1 cellular context compared by ENCODE assay signal in genomic region chrX:2463973-2464676, GRCh38.
TF ChIP-seq lines count a peak whose summit lies in the region.

No MANE protein-coding gene starts in this region.

TF ChIP-seq in K562, 482 proteins besides CTCF, POLR2A, EP300 and RAD21 (continued from another document and continues in another):
- TF ChIP-seq ZNF395 (CRISPR knock-in tag; IDR thresholded peaks at IDR 0.05) (no peak), ATF7 (IDR thresholded peaks at IDR 0.05) (peak; percentile 48; the same call in 1 of the 2 replicates), ARID4B (CRISPR knock-in tag; IDR thresholded peaks at IDR 0.05) (0 out of 2 replicates have a peak, but pooled peaks have one; percentile 37), FOXK1 (CRISPR knock-in tag; IDR thresholded peaks at IDR 0.05; ENCODE audit: borderline replicate concordance) (peak; percentile 59), E2F8 (IDR thresholded peaks at IDR 0.05; ENCODE audit: low read depth, partially characterized antibody) (peak; percentile 29), NCOA2 (IDR thresholded peaks at IDR 0.05; ENCODE audit: partially characterized antibody in 2 of 2) (peak in 1 of 2 experiments; percentile 100), NUFIP1 (IDR thresholded peaks at IDR 0.05; ENCODE audit: partially characterized antibody) (peak; percentile 15), SMAD4 (CRISPR knock-in tag; conservative IDR thresholded peaks at IDR 0.05) (no peak), PTBP1 (IDR thresholded peaks at IDR 0.05; ENCODE audit: low read depth, low read length) (no peak), RAD51 (IDR thresholded peaks at IDR 0.05; ENCODE audit: borderline replicate concordance, low read depth) (peak; percentile 46; the same call in 1 of the 2 replicates), RB1 (IDR thresholded peaks at IDR 0.05; ENCODE audit: low read depth) (peak; percentile 60), NCOA6 (IDR thresholded peaks at IDR 0.05) (peak; percentile 88), NFIX (CRISPR knock-in tag; IDR thresholded peaks at IDR 0.05; ENCODE audit: low read depth) (peak; percentile 29; the same call in 1 of the 2 replicates), TEAD1 (CRISPR knock-in tag; IDR thresholded peaks at IDR 0.05) (peak; percentile 61 to 96; a peak in 3 of 4 replicates), NEUROD1 (IDR thresholded peaks at IDR 0.05; ENCODE audit: borderline replicate concordance, low read depth, low read length, partially characterized antibody) (peak; percentile 98), MTA2 (IDR thresholded peaks at IDR 0.05; ENCODE audit: low read depth) (no peak), ZNF449 (CRISPR knock-in tag; IDR thresholded peaks at IDR 0.05) (no peak), SOX6 (IDR thresholded peaks at IDR 0.05) (peak; percentile 60; the same call in 1 of the 2 replicates), TAL1 (IDR thresholded peaks at IDR 0.05) (peak; percentile 15; the same call in 1 of the 2 replicates), NCOA1 (IDR thresholded peaks at IDR 0.05; ENCODE audit: low read depth) (peak; percentile 40; the same call in 1 of the 2 replicates), MYC (IDR thresholded peaks at IDR 0.05; ENCODE audit: low read depth, low read length) (peak; percentile 94), MYC (CRISPR knock-in tag; IDR thresholded peaks at IDR 0.05; ENCODE audit: borderline replicate concordance, low read depth) (no peak), ARID2 (IDR thresholded peaks at IDR 0.05) (peak; percentile 57; the same call in 1 of the 2 replicates), YY1 (IDR thresholded peaks at IDR 0.05; ENCODE audit: borderline replicate concordance in 1 of 3, control insufficient read depth in 1 of 3, extremely low read depth in 1 of 3, insufficient read depth in 3 of 3, insufficient read length in 1 of 3, insufficient replicate concordance in 2 of 3, low read depth in 1 of 3, low read length in 2 of 3) (peak in 2 of 3 experiments; percentile 70 to 81), ARNT (IDR thresholded peaks at IDR 0.05) (peak; percentile 75 to 78), CXXC5 (CRISPR knock-in tag; IDR thresholded peaks at IDR 0.05) (peak; percentile 78), PHF8 (IDR thresholded peaks at IDR 0.05; ENCODE audit: borderline replicate concordance, low read length) (peak; percentile 6; the same call in 1 of the 2 replicates), LCOR (CRISPR knock-in tag; IDR thresholded peaks at IDR 0.05) (peak; percentile 42; the same call in 1 of the 2 replicates), HNRNPK (IDR thresholded peaks at IDR 0.05; ENCODE audit: low read depth, low read length, poor library complexity, severe bottlenecking) (no peak), NONO (IDR thresholded peaks at IDR 0.05; ENCODE audit: low read depth in 2 of 2, low read length in 1 of 2) (peak in 1 of 2 experiments; percentile 53; a peak in 1 of 4 replicates), AFF1 (IDR thresholded peaks at IDR 0.05; ENCODE audit: low read depth in 1 of 2, partially characterized antibody in 2 of 2) (peak in 1 of 2 experiments; percentile 60), HIVEP1 (CRISPR knock-in tag; IDR thresholded peaks at IDR 0.05) (0 out of 2 replicates have a peak, but pooled peaks have one; percentile 26), CTBP1 (IDR thresholded peaks at IDR 0.05; ENCODE audit: borderline replicate concordance) (peak; percentile 51), MAX (CRISPR knock-in tag; IDR thresholded peaks at IDR 0.05) (peak; percentile 92), ZNF592 (IDR thresholded peaks at IDR 0.05) (peak; percentile 43; the same call in 1 of the 2 replicates), SLC30A9 (CRISPR knock-in tag; IDR thresholded peaks at IDR 0.05) (no peak), CREBBP (IDR thresholded peaks at IDR 0.05; ENCODE audit: low read depth, low read length) (no peak), RBM25 (IDR thresholded peaks at IDR 0.05; ENCODE audit: low read depth, low read length, severe bottlenecking) (peak; percentile 14), STAT5A (IDR thresholded peaks at IDR 0.05; ENCODE audit: borderline replicate concordance, low read length) (0 out of 2 replicates have a peak, but pooled peaks have one; percentile 13), RNF2 (IDR thresholded peaks at IDR 0.05) (peak; percentile 91)
